In the genomic region with DNA sequence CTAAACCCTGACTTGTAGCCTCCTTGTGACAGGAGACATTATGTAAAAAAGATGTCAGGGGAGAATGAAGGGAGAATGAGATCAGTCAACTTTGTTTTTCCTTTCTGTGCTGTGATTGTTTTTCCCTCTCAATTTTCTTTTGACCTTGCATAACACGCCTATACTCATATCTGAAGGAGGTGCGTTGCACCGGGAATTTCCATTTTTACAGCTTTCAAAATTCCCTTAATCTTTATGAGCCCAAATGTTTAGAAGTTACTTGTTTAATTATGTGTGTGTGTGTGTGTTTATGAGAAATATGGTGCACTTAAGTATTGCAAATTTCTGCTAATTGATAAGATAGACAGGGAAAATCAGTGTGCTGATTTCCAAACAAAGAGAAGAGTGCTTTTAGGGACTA, we compare ENCODE assay signal across 30 cellular contexts. TPM values are rescaled to one million over a fixed set of nuclear protein-coding genes. Genes with fewer than 3 reads are reported as not detected.
DNase-seq lines count a peak whose midpoint lies in the region; ATAC-seq and TF ChIP-seq lines count a peak whose summit lies in the region.
"Had no signal": no experiment of that assay in that cellular context is flagged by ENCODE, and none has a peak within 500 bp of the region (broad histone marks: within the 10 kb centered on the region; RNA-seq: fewer than 3 reads in every experiment).

No MANE protein-coding gene starts in this region.

- H3K27me3 ChIP-seq in ascending aorta (no peaks in the 10 kb centered on the region), muscle layer of duodenum (ENCODE audit: low read depth, low read length) (no peaks in the 10 kb centered on the region), transverse colon (no peaks in the 10 kb centered on the region)
- H3K27me3 ChIP-seq: body of pancreas, pancreas, spleen, upper lobe of right lung had no signal

- H3K27ac ChIP-seq in ascending aorta: peak overlapping the region; percentile 50 to 65
- H3K27ac ChIP-seq in muscle layer of duodenum (ENCODE audit: low read length): peak overlapping the region; percentile 21
- H3K27ac ChIP-seq in transverse colon: peak overlapping the region; percentile 7 to 57 (median 50)
- H3K27ac ChIP-seq: body of pancreas, GM23248, pancreas, PC-9, upper lobe of right lung had no signal

- WGBS in transverse colon (ENCODE audit: low coverage in 1 of 2), 2 donors: 39 to 45% methylated on average over 3 of the region's 3 CpGs

- DNase-seq in ascending aorta (ENCODE audit: low spot score in 2 of 2): no peak
- DNase-seq in Right ventricle myocardium superior: no peak
- no peak for DNase-seq in transverse colon
- no peak for DNase-seq in NCI-H2107 (lab: John Stamatoyannopoulos, UW)
- no peak for DNase-seq in amniotic stem cell (lab: John Stamatoyannopoulos, UW)
- DNase-seq: activated CD4-positive, alpha-beta T cell treated with anti-CD3 and anti-CD28 coated beads, Interleukin-2, amount 10 ng/mL, durations not matched to agents 7 days and 5 days; activated naive CD8-positive, alpha-beta T cell treated with anti-CD3 and anti-CD28 coated beads, Interleukin-2, amount 50 U/mL, for 24 hours; activated T-cell treated with anti-CD3 and anti-CD28 coated beads, Interleukin-2, amount 50 U/mL, for 4 hours; body of pancreas; C1 segment of cervical spinal cord; Caco-2; effector CD8-positive, alpha-beta T cell; foreskin fibroblast; GM23248; HFFc6; hippocampal formation; midbrain; natural killer cell; NCI-H2171 treated with DMSO at 0.1 percent for 48 hours; NCI-H524; pancreas; PC-9; SHP77; spleen; upper lobe of right lung had no signal

- ATAC-seq in Right ventricle myocardium superior (ENCODE audit: poor library complexity): peak; percentile 11
- no peak for ATAC-seq in GM19463 (IDR thresholded peaks at IDR 0.05; ENCODE audit: unreplicated experiment)
- ATAC-seq in GM18868 (IDR thresholded peaks at IDR 0.05; ENCODE audit: unreplicated experiment): no peak
- ATAC-seq: activated naive CD8-positive, alpha-beta T cell treated with anti-CD3 and anti-CD28 coated beads, Interleukin-2, amount 50 U/mL, for 24 hours; activated T-cell treated with anti-CD3 and anti-CD28 coated beads, Interleukin-2, amount 50 U/mL, for 4 hours; body of pancreas; left lobe of liver; natural killer cell; upper lobe of right lung; WTC11 had no signal

- H3K36me3 ChIP-seq in ascending aorta (no peaks in the 10 kb centered on the region), muscle layer of duodenum (ENCODE audit: control insufficient read depth in 1 of 2, insufficient read depth in 2 of 2, low read length in 2 of 2) (no peaks in the 10 kb centered on the region), transverse colon (no peaks in the 10 kb centered on the region)
- H3K36me3 ChIP-seq: pancreas, spleen, upper lobe of right lung had no signal

- TF ChIP-seq CTCF in ascending aorta (IDR thresholded peaks at IDR 0.05) (no peak), transverse colon (IDR thresholded peaks at IDR 0.05) (no peak)

- in situ Hi-C loops in transverse colon (cut with MboI; ENCODE audit: low pct_ligation_motif_present in 1 of 4, low pct_unique_long_range_greater_than_20kb in 1 of 4, low sequenced_read_pairs in 3 of 4): no loop called here

- no peak for TF ChIP-seq EP300 in transverse colon (IDR thresholded peaks at IDR 0.05; ENCODE audit: low read depth)

- no peaks in the 10 kb centered on the region for H3K9me3 ChIP-seq in ascending aorta
- no peaks in the 10 kb centered on the region for H3K9me3 ChIP-seq in muscle layer of duodenum (ENCODE audit: control insufficient read depth in 1 of 2, low read length in 2 of 2)
- H3K9me3 ChIP-seq in transverse colon: no peaks in the 10 kb centered on the region
- H3K9me3 ChIP-seq: body of pancreas, Caco-2, pancreas, spleen, upper lobe of right lung had no signal

- intact Hi-C loops in ascending aorta (cut with DNase I): no loop called here
- intact Hi-C loops in Right ventricle myocardium superior (cut with DNase I): no loop called here
- intact Hi-C loops in transverse colon (cut with DNase I; ENCODE audit: low total_unique reads): no loop called here

- H3K4me1 ChIP-seq in ascending aorta (peaks cover 1 to 39% of the 10 kb centered on the region in 2 donors), muscle layer of duodenum (ENCODE audit: control insufficient read depth in 1 of 2, insufficient read depth in 2 of 2, low read length in 2 of 2) (peaks cover 4 to 28% of the 10 kb centered on the region in 2 donors), transverse colon (peaks cover 0 to 11% (median 5%) of the 10 kb centered on the region in 4 donors)
- H3K4me1 ChIP-seq: body of pancreas, Caco-2, pancreas, upper lobe of right lung had no signal

- H3K4me3 ChIP-seq in ascending aorta (peak overlapping the region in 1 of 2 donors; percentile 16), muscle layer of duodenum (ENCODE audit: low read depth in 1 of 2, low read length in 2 of 2) (no peak overlapping the region), transverse colon (no peak overlapping the region)
- H3K4me3 ChIP-seq: body of pancreas, GM23248, pancreas, PC-9, spleen, upper lobe of right lung had no signal

- TF ChIP-seq POLR2A in transverse colon (IDR thresholded peaks at IDR 0.05): no peak

RNA-seq across cellular contexts. Expression of a gene that starts 21.6 kb away (rescaled TPM):
- total RNA-seq in ascending aorta (178 TPM), Right ventricle myocardium superior (196 TPM), transverse colon (100 to 1,000 TPM in 3 of 4 donors, 10 to 100 TPM in 1; 99.7 to 400 (median 145) TPM)
